Comparison of ENCODE assay signal across 8 cellular contexts in the genomic region with DNA sequence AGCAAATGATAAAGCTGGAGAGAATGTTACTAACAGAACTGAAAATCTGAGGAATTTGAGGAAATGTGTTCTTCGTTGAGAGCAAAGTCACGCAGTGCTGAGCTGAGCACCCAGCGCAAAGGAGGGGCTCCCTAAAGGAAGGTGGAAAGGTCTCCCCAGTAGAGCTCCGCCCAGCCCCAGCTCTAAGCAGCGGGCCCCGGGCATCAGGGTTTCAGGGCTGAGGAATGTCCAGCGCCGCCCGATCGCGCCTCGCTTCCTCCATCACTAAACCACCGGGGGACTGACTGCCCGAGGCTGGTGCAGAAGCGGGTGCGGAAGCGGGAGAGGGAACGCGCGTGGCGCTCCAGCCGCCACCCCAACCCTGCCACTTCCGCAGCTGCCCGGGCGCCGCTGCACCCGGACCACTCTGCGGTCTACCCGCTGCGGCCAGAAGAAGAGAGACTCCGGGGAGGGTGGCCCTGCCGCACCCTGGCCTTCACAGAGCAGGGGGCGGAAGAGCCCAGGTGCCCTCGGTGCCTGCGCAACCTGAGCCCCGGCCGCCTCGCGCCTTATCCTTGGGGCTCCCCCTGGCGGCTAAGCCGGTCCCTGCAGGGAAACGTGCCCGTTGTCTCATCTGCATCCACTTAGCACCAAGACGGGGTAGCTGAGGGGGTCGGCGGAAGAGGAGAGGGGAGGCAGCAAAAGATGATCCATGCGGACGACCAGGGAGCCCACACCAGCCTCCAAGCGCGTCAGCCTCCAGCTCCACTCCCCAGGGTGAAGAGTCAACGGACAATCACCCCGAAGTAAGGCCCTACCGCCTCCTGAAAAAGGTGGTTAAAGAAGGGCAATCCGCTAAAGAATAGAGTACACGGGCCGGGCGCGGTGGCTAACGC. TPM values are rescaled to one million over a fixed set of nuclear protein-coding genes. Genes with fewer than 3 reads are reported as not detected.
A peak's percentile ranks its signal among the peaks of the same experiment; 100 is the strongest.
DNase-seq lines count a peak whose midpoint lies in the region; TF ChIP-seq lines count a peak whose summit lies in the region.

No MANE protein-coding gene starts in this region.

- peak overlapping the region; percentile 65 for H3K4me2 ChIP-seq in OCI-LY1 (ENCODE audit: low read length)

- TF ChIP-seq CTCF in OCI-LY1 (IDR thresholded peaks at IDR 0.05; ENCODE audit: low read length) = peak; percentile 93

- no peaks in the 10 kb centered on the region for H3K9me2 ChIP-seq in OCI-LY1 (ENCODE audit: low read depth, low read length)

- H3K27ac ChIP-seq in OCI-LY1 (ENCODE audit: low read depth, low read length, poor library complexity, severe bottlenecking) = peak overlapping the region; percentile 73
- H3K27ac ChIP-seq in esophagus (ENCODE audit: low read depth in 2 of 2, low read length in 1 of 2) = peak overlapping the region in 1 of 2 donors; percentile 82
- H3K27ac ChIP-seq in muscle layer of colon (ENCODE audit: low read depth, low read length) = peak overlapping the region; percentile 12

- peak overlapping the region; percentile 29 for H2AFZ ChIP-seq in OCI-LY1 (ENCODE audit: low read length)

- no peaks in the 10 kb centered on the region for H3F3A ChIP-seq in OCI-LY1 (ENCODE audit: insufficient read depth, low read length)

- peak; percentile 58 for TF ChIP-seq POLR2A in GM19193 (IDR thresholded peaks at IDR 0.05; ENCODE audit: extremely low read depth, insufficient read depth, insufficient read length)

- 2 to 3% methylated on average over 56 to 59 of the region's 59 CpGs for WGBS in esophagus, 2 donors

- H3K9ac ChIP-seq in OCI-LY1 (ENCODE audit: low read length) (peak overlapping the region; percentile 69), muscle layer of colon (ENCODE audit: low read length) (no peak overlapping the region)

- no peaks in the 10 kb centered on the region for H3K9me3 ChIP-seq in OCI-LY1 (ENCODE audit: low read length)
- H3K9me3 ChIP-seq in esophagus (ENCODE audit: control insufficient read depth in 2 of 2, insufficient read depth in 1 of 2, low read depth in 1 of 2, low read length in 1 of 2) = no peaks in the 10 kb centered on the region
- H3K9me3 ChIP-seq in muscle layer of colon (ENCODE audit: low read length) = no peaks in the 10 kb centered on the region

- H3K27me3 ChIP-seq in OCI-LY1 (ENCODE audit: insufficient read depth, low read length) (peaks cover 10% of the 10 kb centered on the region; the same call in 1 of the 2 replicates), esophagus (ENCODE audit: control insufficient read depth in 1 of 2, insufficient read depth in 2 of 2, low read length in 2 of 2) (no peaks in the 10 kb centered on the region), muscle layer of colon (ENCODE audit: control insufficient read depth in 1 of 2, insufficient read depth in 2 of 2, low read length in 2 of 2) (no peaks in the 10 kb centered on the region)

- H3K4me3 ChIP-seq in OCI-LY1 (ENCODE audit: low read depth, low read length, poor library complexity, severe bottlenecking) (peak overlapping the region; percentile 63), esophagus (ENCODE audit: low read depth in 1 of 2, low read length in 2 of 2) (peak overlapping the region; percentile 59 to 68), muscle layer of colon (ENCODE audit: low read depth in 1 of 2, low read length in 2 of 2) (peak overlapping the region; percentile 48 to 76)

- peak; percentile 14 to 77 (median 62) for DNase-seq in C1 segment of cervical spinal cord (lab: John Stamatoyannopoulos, UW)
- DNase-seq in HT1080 (ENCODE audit: low read depth) = peak; percentile 68
- peak; percentile 92 for DNase-seq in activated T-cell treated with anti-CD3 and anti-CD28 coated beads for 48 hours (ENCODE audit: low read depth)
- DNase-seq in stimulated activated CD8-positive, alpha-beta memory T cell treated with anti-CD3 and anti-CD28 coated beads, Interleukin-7, amount 100 ng/mL, for 1 hour (ENCODE audit: low read depth in 2 of 2) = peak; percentile 87 to 96

- H4K20me1 ChIP-seq in OCI-LY1 (ENCODE audit: insufficient read depth, low read length) = no peaks in the 10 kb centered on the region

- H3K4me1 ChIP-seq in OCI-LY1 (ENCODE audit: insufficient read depth, low read length, severe bottlenecking) (peaks cover 21% of the 10 kb centered on the region), esophagus (ENCODE audit: control insufficient read depth in 2 of 2, insufficient read depth in 2 of 2, low read length in 1 of 2) (no peaks in the 10 kb centered on the region), muscle layer of colon (ENCODE audit: insufficient read depth, low read length) (no peaks in the 10 kb centered on the region)

- no peaks in the 10 kb centered on the region for H3K79me2 ChIP-seq in OCI-LY1 (ENCODE audit: insufficient read depth, low read length)

- H3K36me3 ChIP-seq in OCI-LY1 (ENCODE audit: insufficient read depth, low read length) (no peaks in the 10 kb centered on the region), esophagus (ENCODE audit: control insufficient read depth in 2 of 2, insufficient read depth in 2 of 2, low read length in 1 of 2) (no peaks in the 10 kb centered on the region), muscle layer of colon (ENCODE audit: insufficient read depth, low read length) (no peaks in the 10 kb centered on the region)

RNA-seq across cellular contexts. Expression of a gene that starts 12.4 kb away (rescaled TPM):
- total RNA-seq in HT1080 (2014; rRNA removed; shearing (Covaris generic)) = not detected in 2 replicates
- polyA plus RNA-seq in HT1080 (2015; cell fraction: cytosol; rRNA removed) = not detected in 2 replicates
- 0.02 TPM in 1 of 2 replicates, not detected in the other for polyA plus RNA-seq in HT1080 (2015; cell fraction: nucleus; rRNA removed)
- polyA plus RNA-seq in esophagus = under 1 TPM; 0.19 to 0.59 TPM

RNA-seq across cellular contexts. Expression of a gene that starts 48.8 kb away (rescaled TPM):
- total RNA-seq in HT1080 (2014; rRNA removed; shearing (Covaris generic)) = not detected in 2 replicates
- polyA plus RNA-seq in HT1080 (2015; cell fraction: cytosol; rRNA removed) = 0.03 and 0.06 TPM in 2 replicates
- polyA plus RNA-seq in HT1080 (2015; cell fraction: nucleus; rRNA removed) = 0.08 and 0.16 TPM in 2 replicates
- polyA plus RNA-seq in esophagus = 10 to 100 TPM; 22.8 to 24.7 TPM

RNA-seq across cellular contexts. Expression of a gene that starts 58.0 kb away (rescaled TPM):
- 18.8 and 28.7 TPM in 2 replicates for total RNA-seq in HT1080 (2014; rRNA removed; shearing (Covaris generic))
- 17.0 and 21.5 TPM in 2 replicates for polyA plus RNA-seq in HT1080 (2015; cell fraction: cytosol; rRNA removed)
- polyA plus RNA-seq in HT1080 (2015; cell fraction: nucleus; rRNA removed) = 68.9 and 69.2 TPM in 2 replicates
- polyA plus RNA-seq in esophagus = 10 to 100 TPM; 18.0 to 29.5 TPM

RNA-seq across cellular contexts. Expression of a gene that starts 58.3 kb away (rescaled TPM):
- total RNA-seq in HT1080 (2014; rRNA removed; shearing (Covaris generic)) = 34.9 and 71.5 TPM in 2 replicates
- 181 and 214 TPM in 2 replicates for polyA plus RNA-seq in HT1080 (2015; cell fraction: cytosol; rRNA removed)
- polyA plus RNA-seq in HT1080 (2015; cell fraction: nucleus; rRNA removed) = 53.7 and 60.1 TPM in 2 replicates
- 100 to 1,000 TPM in 1 of 2 donors, 10 to 100 TPM in 1; 95.9 to 125 TPM for polyA plus RNA-seq in esophagus
